Comparison of ENCODE assay signal across 31 cellular contexts in the genomic region with DNA sequence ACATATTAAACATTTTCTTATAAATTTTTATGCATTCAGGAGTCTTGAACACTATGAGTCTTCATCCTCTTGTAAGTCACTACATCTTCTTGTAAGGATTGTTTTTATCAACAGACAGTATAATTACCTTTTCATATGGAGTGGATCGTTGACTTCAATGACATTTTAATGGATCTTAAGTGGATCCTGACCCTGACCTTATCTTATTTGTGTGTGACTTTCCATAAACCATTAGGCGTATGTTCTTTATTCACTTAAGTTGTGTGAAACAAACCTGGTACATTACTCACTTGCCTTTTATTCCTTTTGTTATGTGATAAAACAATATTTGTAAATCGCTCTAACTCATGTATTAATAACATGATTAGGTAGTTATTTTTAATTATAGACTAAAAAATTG. TPM values are rescaled to one million over a fixed set of nuclear protein-coding genes. Genes with fewer than 3 reads are reported as not detected.
"Had no signal": no experiment of that assay in that cellular context is flagged by ENCODE, and none has a peak within 500 bp of the region (broad histone marks: within the 10 kb centered on the region; RNA-seq: fewer than 3 reads in every experiment).

No MANE protein-coding gene starts in this region.

- DNase-seq: activated B cell treated with CpG ODN at 0.5 μM for 24 hours; activated CD4-positive, alpha-beta T cell treated with anti-CD3 and anti-CD28 coated beads, Interleukin-2, amount 50 U/mL, for 1 hour; activated CD8-positive, alpha-beta T cell treated with anti-CD3 and anti-CD28 coated beads for 36 hours; activated gamma-delta T cell treated with Interleukin-2 at 50 U/mL for 16 hours; activated naive CD4-positive, alpha-beta T cell treated with anti-CD3 and anti-CD28 coated beads, Interleukin-2, amount 50 U/mL, for 16 hours; activated T-cell treated with anti-CD3 and anti-CD28 coated beads, Interleukin-2, amount 50 U/mL, for 4 hours; amniotic stem cell; brain microvascular endothelial cell; caudate nucleus; cortex of kidney; effector memory CD8-positive, alpha-beta T cell; erythroblast; gastrocnemius medialis; hippocampal formation; left colon; midbrain; naive thymus-derived CD8-positive, alpha-beta T cell; nucleus accumbens; retina; stimulated activated CD4-positive, alpha-beta T cell treated with anti-CD3 and anti-CD28 coated beads, Interleukin-4, amount 100 ng/mL, for 24 hours; stimulated activated naive CD8-positive, alpha-beta T cell treated with anti-CD3 and anti-CD28 coated beads, Interleukin-15, amount 100 ng/mL, for 72 hours; substantia nigra; upper lobe of left lung had no signal

- H3K36me3 ChIP-seq: brain microvascular endothelial cell, gastrocnemius medialis, pancreas, prostate gland, upper lobe of left lung had no signal

- H3K27me3 ChIP-seq: brain microvascular endothelial cell, gastrocnemius medialis, pancreas, upper lobe of left lung had no signal

- H3K4me1 Mint-ChIP-seq: activated B cell treated with CpG ODN at 0.5 μM for 24 hours; activated T-helper 17 cell treated with anti-CD3 and anti-CD28 coated beads, Interleukin-2, amount 50 U/mL, for 72 hours; memory B cell; naive thymus-derived CD8-positive, alpha-beta T cell; stimulated activated effector memory CD8-positive, alpha-beta T cell treated with anti-CD3 and anti-CD28 coated beads, Interleukin-12 subunit alpha, Interleukin-12 subunit beta, amount 100 ng/mL, for 72 hours; stimulated activated naive CD8-positive, alpha-beta T cell treated with anti-CD3 and anti-CD28 coated beads, Interleukin-15, amount 100 ng/mL, for 72 hours had no signal

- H3K4me3 ChIP-seq: gastrocnemius medialis, pancreas, prostate gland, skin epidermis, upper lobe of left lung had no signal

- H3K9me3 Mint-ChIP-seq: activated B cell treated with CpG ODN at 0.5 μM for 24 hours; activated CD8-positive, alpha-beta T cell treated with anti-CD3 and anti-CD28 coated beads for 36 hours; neural crest cell had no signal

- H3K4me1 ChIP-seq: pancreas, prostate gland had no signal

- H3K27ac ChIP-seq: brain microvascular endothelial cell, gastrocnemius medialis, pancreas, prostate gland, skin epidermis, upper lobe of left lung had no signal

- H3K9me3 ChIP-seq: gastrocnemius medialis, pancreas, prostate gland, upper lobe of left lung had no signal

- H3K4me3 Mint-ChIP-seq: activated B cell treated with CpG ODN at 0.5 μM for 24 hours; activated CD8-positive, alpha-beta T cell treated with anti-CD3 and anti-CD28 coated beads for 36 hours; activated T-cell treated with anti-CD3 and anti-CD28 coated beads, Interleukin-2, amount 50 U/mL, for 4 hours; activated T-helper 17 cell treated with anti-CD3 and anti-CD28 coated beads, Interleukin-2, amount 50 U/mL, for 72 hours; effector memory CD8-positive, alpha-beta T cell; memory B cell; naive thymus-derived CD8-positive, alpha-beta T cell; neural crest cell; stimulated activated effector memory CD8-positive, alpha-beta T cell treated with anti-CD3 and anti-CD28 coated beads, Interleukin-12 subunit alpha, Interleukin-12 subunit beta, amount 100 ng/mL, for 72 hours; stimulated activated naive CD8-positive, alpha-beta T cell treated with anti-CD3 and anti-CD28 coated beads, Interleukin-15, amount 100 ng/mL, for 72 hours had no signal

- ATAC-seq: activated CD8-positive, alpha-beta T cell treated with anti-CD3 and anti-CD28 coated beads for 36 hours; activated T-cell treated with anti-CD3 and anti-CD28 coated beads, Interleukin-2, amount 50 U/mL, for 4 hours; activated T-helper 17 cell treated with anti-CD3 and anti-CD28 coated beads, Interleukin-2, amount 50 U/mL, for 72 hours; effector memory CD8-positive, alpha-beta T cell; gastrocnemius medialis; left colon; naive thymus-derived CD8-positive, alpha-beta T cell; pancreas; sciatic nerve; stimulated activated effector memory CD8-positive, alpha-beta T cell treated with anti-CD3 and anti-CD28 coated beads, Interleukin-12 subunit alpha, Interleukin-12 subunit beta, amount 100 ng/mL, for 72 hours; stimulated activated naive CD8-positive, alpha-beta T cell treated with anti-CD3 and anti-CD28 coated beads, Interleukin-15, amount 100 ng/mL, for 72 hours had no signal

- H3K36me3 Mint-ChIP-seq: memory B cell; naive thymus-derived CD8-positive, alpha-beta T cell; stimulated activated effector memory CD8-positive, alpha-beta T cell treated with anti-CD3 and anti-CD28 coated beads, Interleukin-12 subunit alpha, Interleukin-12 subunit beta, amount 100 ng/mL, for 72 hours had no signal

- H3K27ac Mint-ChIP-seq: activated B cell treated with CpG ODN at 0.5 μM for 24 hours; activated CD8-positive, alpha-beta T cell treated with anti-CD3 and anti-CD28 coated beads for 36 hours; activated T-helper 17 cell treated with anti-CD3 and anti-CD28 coated beads, Interleukin-2, amount 50 U/mL, for 72 hours; effector memory CD8-positive, alpha-beta T cell; memory B cell; naive thymus-derived CD8-positive, alpha-beta T cell; stimulated activated effector memory CD8-positive, alpha-beta T cell treated with anti-CD3 and anti-CD28 coated beads, Interleukin-12 subunit alpha, Interleukin-12 subunit beta, amount 100 ng/mL, for 72 hours; stimulated activated naive CD8-positive, alpha-beta T cell treated with anti-CD3 and anti-CD28 coated beads, Interleukin-15, amount 100 ng/mL, for 72 hours had no signal

- H3K27me3 Mint-ChIP-seq: activated B cell treated with CpG ODN at 0.5 μM for 24 hours; activated CD8-positive, alpha-beta T cell treated with anti-CD3 and anti-CD28 coated beads for 36 hours; activated T-helper 17 cell treated with anti-CD3 and anti-CD28 coated beads, Interleukin-2, amount 50 U/mL, for 72 hours; effector memory CD8-positive, alpha-beta T cell; memory B cell; stimulated activated naive CD8-positive, alpha-beta T cell treated with anti-CD3 and anti-CD28 coated beads, Interleukin-15, amount 100 ng/mL, for 72 hours had no signal

RNA-seq across cellular contexts. Expression of a gene that starts 18.5 kb away (rescaled TPM):
- total RNA-seq: activated B cell treated with CpG ODN at 0.5 μM for 24 hours; activated CD8-positive, alpha-beta T cell treated with anti-CD3 and anti-CD28 coated beads for 36 hours; activated T-helper 17 cell treated with anti-CD3 and anti-CD28 coated beads, Interleukin-2, amount 50 U/mL, for 72 hours; naive thymus-derived CD8-positive, alpha-beta T cell had no signal
- polyA plus RNA-seq: naive thymus-derived CD8-positive, alpha-beta T cell had no signal
